29 cellular contexts compared by ENCODE assay signal in genomic region chr20:63354636-63355385, GRCh38. TPM values are rescaled to one million over a fixed set of nuclear protein-coding genes. Genes with fewer than 3 reads are reported as not detected.
"Had no signal": no experiment of that assay in that cellular context is flagged by ENCODE, and none has a peak within 500 bp of the region (broad histone marks: within the 10 kb centered on the region; RNA-seq: fewer than 3 reads in every experiment).

No MANE protein-coding gene starts in this region.

- H3K9me3 ChIP-seq: esophagus muscularis mucosa, gastrocnemius medialis, pancreas, testis, tibial nerve had no signal

- H3K36me3 ChIP-seq: esophagus muscularis mucosa, gastrocnemius medialis, pancreas, spleen, tibial nerve had no signal

- H3K4me1 Mint-ChIP-seq: stimulated activated naive CD8-positive, alpha-beta T cell treated with anti-CD3 and anti-CD28 coated beads, Interleukin-15, amount 100 ng/mL, for 72 hours had no signal

- H3K4me3 Mint-ChIP-seq: naive thymus-derived CD4-positive, alpha-beta T cell; nephron progenitor cell; stimulated activated naive B cell treated with anti-CD40 and anti-IgM and Interleukin-4, amounts not matched to agents 10 μg/mL and 1 μg/mL and 100 μg/mL, for 72 hours; stimulated activated naive CD8-positive, alpha-beta T cell treated with anti-CD3 and anti-CD28 coated beads, Interleukin-15, amount 100 ng/mL, for 72 hours had no signal

- DNase-seq: central memory CD4-positive, alpha-beta T cell; effector CD8-positive, alpha-beta T cell; gastrocnemius medialis; left colon; mammary epithelial cell; naive thymus-derived CD4-positive, alpha-beta T cell; nephron progenitor cell; nucleus accumbens; spleen; stimulated activated CD4-positive, alpha-beta T cell treated with anti-CD3 and anti-CD28 coated beads, Interleukin-15, amount 100 ng/mL, for 24 hours; stimulated activated CD4-positive, alpha-beta T cell treated with anti-CD3 and anti-CD28 coated beads, Interleukin-1b, Interleukin-23, amount 100 ng/mL, for 48 hours; stimulated activated CD4-positive, alpha-beta T cell treated with anti-CD3 and anti-CD28 coated beads, Interleukin-4, amount 100 ng/mL, for 24 hours; stimulated activated naive B cell treated with anti-CD40 and anti-IgM and Interleukin-4, amounts not matched to agents 10 μg/mL and 1 μg/mL and 100 μg/mL, for 72 hours; stimulated activated naive CD8-positive, alpha-beta T cell treated with anti-CD3 and anti-CD28 coated beads, Interleukin-15, amount 100 ng/mL, for 72 hours; testis had no signal

- H3K4me1 ChIP-seq: gastrocnemius medialis, pancreas had no signal

- H3K27ac ChIP-seq: coronary artery, epithelial cell of prostate, esophagus muscularis mucosa, gastrocnemius medialis, pancreas, spleen, testis, tibial nerve had no signal

- H3K27me3 ChIP-seq: testis had no signal

- ATAC-seq: gastrocnemius medialis; left colon; naive thymus-derived CD4-positive, alpha-beta T cell; pancreas; sciatic nerve; stimulated activated naive B cell treated with anti-CD40 and anti-IgM and Interleukin-4, amounts not matched to agents 10 μg/mL and 1 μg/mL and 100 μg/mL, for 72 hours; stimulated activated naive CD8-positive, alpha-beta T cell treated with anti-CD3 and anti-CD28 coated beads, Interleukin-15, amount 100 ng/mL, for 72 hours had no signal

- H3K4me3 ChIP-seq: coronary artery, esophagus muscularis mucosa, gastrocnemius medialis, pancreas, spleen, testis, tibial nerve had no signal

- H3K27ac Mint-ChIP-seq: nephron progenitor cell; progenitor cell of endocrine pancreas; stimulated activated naive B cell treated with anti-CD40 and anti-IgM and Interleukin-4, amounts not matched to agents 10 μg/mL and 1 μg/mL and 100 μg/mL, for 72 hours; stimulated activated naive CD8-positive, alpha-beta T cell treated with anti-CD3 and anti-CD28 coated beads, Interleukin-15, amount 100 ng/mL, for 72 hours had no signal

RNA-seq across cellular contexts. Expression of gene CHRNA4, which starts 6.3 kb away (rescaled TPM):
- total RNA-seq: chondrocyte; esophagus muscularis mucosa; fibroblast of villous mesenchyme; gastrocnemius medialis; kidney epithelial cell; left colon; mammary epithelial cell; mesenteric fat pad; mononuclear cell; naive thymus-derived CD4-positive, alpha-beta T cell; subcutaneous adipose tissue; ureter had no signal
- polyA plus RNA-seq: mammary epithelial cell; naive thymus-derived CD4-positive, alpha-beta T cell had no signal
